ENCODE assay signal across 19 cellular contexts in the genomic region with DNA sequence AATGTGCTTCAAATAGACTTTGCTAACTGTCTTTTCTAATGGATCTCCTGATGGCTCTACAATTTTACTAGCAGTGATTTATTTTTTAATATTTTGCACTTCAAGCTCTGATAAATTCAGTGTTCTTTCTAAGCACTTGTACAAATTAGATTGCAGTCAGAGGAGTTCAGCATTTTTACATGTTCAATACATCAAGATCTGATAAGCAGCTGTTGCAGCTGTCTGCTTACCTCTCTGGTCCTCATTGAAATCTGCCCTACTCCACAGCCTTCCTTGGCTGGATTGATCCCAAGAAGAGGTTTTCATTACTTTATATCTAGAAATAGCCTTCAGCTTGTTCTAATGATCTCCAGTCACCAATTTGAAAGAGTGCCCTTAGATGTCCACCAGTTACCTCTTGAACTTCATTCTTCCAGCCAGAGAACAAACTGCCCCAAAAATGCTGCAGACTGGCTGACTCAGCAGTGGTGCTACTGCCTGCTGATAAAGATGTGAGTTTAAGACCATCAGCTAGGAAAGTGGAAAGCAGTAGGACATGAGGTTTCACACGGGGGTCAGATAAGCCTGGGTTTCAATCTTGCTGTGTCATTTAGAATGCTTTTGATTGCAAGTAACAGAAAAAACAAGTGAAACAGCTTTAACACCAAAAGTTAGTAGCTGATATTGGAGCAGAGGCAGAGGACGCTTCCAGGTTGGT.
DNase-seq lines count a peak whose midpoint lies in the region; ATAC-seq, FAIRE-seq and TF ChIP-seq lines count a peak whose summit lies in the region.
"Had no signal": no experiment of that assay in that cellular context is flagged by ENCODE, and none has a peak within 500 bp of the region (broad histone marks: within the 10 kb centered on the region; RNA-seq: fewer than 3 reads in every experiment).

No MANE protein-coding gene starts in this region.

- H2AFZ ChIP-seq in K562 (ENCODE audit: low read depth, low read length): no peak overlapping the region
- H2AFZ ChIP-seq in hepatocyte: no peak overlapping the region

- WGBS in K562 (ENCODE audit: insufficient coverage, low coverage, missing lambda C conversion rate): 0% methylated on average over 2 of the region's 2 CpGs
- 42% methylated on average over 2 of the region's 2 CpGs for WGBS in hepatocyte (ENCODE audit: low lambda C conversion rate, missing lambda C conversion rate)

- H3K36me3 ChIP-seq in K562 (ENCODE audit: control insufficient read depth, insufficient read depth, low read length) (no peaks in the 10 kb centered on the region), hepatocyte (replicated peaks; ENCODE audit: insufficient read depth, low read depth) (no peaks in the 10 kb centered on the region)
- H3K36me3 ChIP-seq: MG63 had no signal

- H3K4me2 ChIP-seq in K562 (ENCODE audit: insufficient read depth, low read length) (no peak overlapping the region), hepatocyte (peak overlapping the region; percentile 54)

- CTCF ChIA-PET in K562 (lab: Yijun Ruan, JAX; ENCODE audit: low intra/inter-chr PET ratio): interaction anchor here (0.6 kb wide), 1 partner anchor 11 kb away, joined by 3 read pairs; no protein-coding TSS in a partner anchor

- peaks cover 1 to 19% of the 10 kb centered on the region in 2 experiments; a peak in 3 of 5 replicates for H3K27me3 ChIP-seq in K562 (ENCODE audit: control insufficient read depth in 2 of 2, insufficient read depth in 2 of 2, low read length in 2 of 2)
- no peaks in the 10 kb centered on the region for H3K27me3 ChIP-seq in hepatocyte

- no peaks in the 10 kb centered on the region for H3K9me3 ChIP-seq in K562 (replicated peaks; ENCODE audit: control insufficient read depth, insufficient read depth, low read depth, low read length)
- H3K9me3 ChIP-seq in hepatocyte (ENCODE audit: low read depth): no peaks in the 10 kb centered on the region
- H3K9me3 ChIP-seq: MG63 had no signal

- no peaks in the 10 kb centered on the region for H3K36me3 Mint-ChIP-seq in activated naive CD8-positive, alpha-beta T cell treated with anti-CD3 and anti-CD28 coated beads, Interleukin-2, amount 50 U/mL, for 24 hours (ENCODE audit: low read depth)

- no peaks in the 10 kb centered on the region for H3K4me1 Mint-ChIP-seq in activated naive CD8-positive, alpha-beta T cell treated with anti-CD3 and anti-CD28 coated beads, Interleukin-2, amount 50 U/mL, for 24 hours
- H3K4me1 Mint-ChIP-seq: B cell had no signal

- peaks cover 0 to 8% of the 10 kb centered on the region in 2 experiments; a peak in 1 of 5 replicates for H3K4me1 ChIP-seq in K562 (replicated peaks in 1 of 2; ENCODE audit: control insufficient read depth in 2 of 2, insufficient read depth in 2 of 2, low read length in 2 of 2)
- H3K4me1 ChIP-seq in hepatocyte (ENCODE audit: insufficient read depth): peaks cover 13% of the 10 kb centered on the region

- H3K27ac ChIP-seq in K562 (ENCODE audit: extremely low read depth, low read depth, low read length) (no peak overlapping the region), hepatocyte (peak overlapping the region; percentile 21)

- DNase-seq in NCI-H82 treated with DMSO at 0.1 percent for 48 hours (lab: John Stamatoyannopoulos, UW; ENCODE audit: unreplicated experiment): peak; percentile 15
- peak in 2 of 4 experiments; percentile 21 to 60 for DNase-seq in K562 (ENCODE audit: extremely low read depth in 1 of 4, low spot score in 3 of 4)
- no peak for DNase-seq in hepatocyte (ENCODE audit: low spot score)
- DNase-seq in sciatic nerve (ENCODE audit: low spot score): no peak
- DNase-seq in NCI-H2107 treated with DMSO at 0.1 percent for 48 hours (lab: John Stamatoyannopoulos, UW; ENCODE audit: unreplicated experiment): no peak
- no peak for DNase-seq in NK-92 (lab: John Stamatoyannopoulos, UW; ENCODE audit: unreplicated experiment)
- no peak for DNase-seq in NCI-H1105 treated with DMSO at 0.1 percent for 48 hours (lab: John Stamatoyannopoulos, UW)
- DNase-seq in activated naive CD8-positive, alpha-beta T cell treated with anti-CD3 and anti-CD28 coated beads, Interleukin-2, amount 50 U/mL, for 24 hours: no peak
- DNase-seq: CD4-positive, alpha-beta T cell; H7; Karpas-422; MG63; NCI-H187 treated with DMSO at 0.1 percent for 48 hours; NCI-H774; Right ventricle myocardium superior had no signal

- ATAC-seq in K562 (0 out of 3 replicates have a peak, but pooled peaks have one; percentile 23), sciatic nerve (peak; percentile 41)
- no peak for ATAC-seq in activated naive CD8-positive, alpha-beta T cell treated with anti-CD3 and anti-CD28 coated beads, Interleukin-2, amount 50 U/mL, for 24 hours
- ATAC-seq: SK-N-SH treated with all-trans-retinoic acid at 6 μM for 48 hours had no signal

- BruUV-seq in K562 (replicated peaks; lab: Mats Ljungman, UMichigan): no TSS peak

- H3K9me2 ChIP-seq in hepatocyte (replicated peaks; ENCODE audit: insufficient read depth): no peaks in the 10 kb centered on the region

- H3K4me3 ChIP-seq in K562 (no peak overlapping the region), hepatocyte (no peak overlapping the region)
- H3K4me3 ChIP-seq: MG63 had no signal

- H3K27ac Mint-ChIP-seq in activated naive CD8-positive, alpha-beta T cell treated with anti-CD3 and anti-CD28 coated beads, Interleukin-2, amount 50 U/mL, for 24 hours: no peak overlapping the region
- H3K27ac Mint-ChIP-seq: B cell; CD4-positive, alpha-beta T cell had no signal

- no peak for TF ChIP-seq RAD21 in K562 (CRISPR knock-in tag; conservative IDR thresholded peaks at IDR 0.05 in 1 of 2, IDR thresholded peaks at IDR 0.05 in 1 of 2)

- TF ChIP-seq CTCF in K562 (IDR thresholded peaks at IDR 0.05 in 2 of 3, conservative IDR thresholded peaks at IDR 0.05 in 1 of 3; ENCODE audit: insufficient read depth in 2 of 3, low read depth in 1 of 3, low read length in 3 of 3) (no peak), hepatocyte (IDR thresholded peaks at IDR 0.05; ENCODE audit: poor library complexity) (no peak)

- H3K79me2 ChIP-seq in K562 (ENCODE audit: control insufficient read depth, insufficient read depth, low read length) (no peaks in the 10 kb centered on the region), hepatocyte (no peaks in the 10 kb centered on the region)

- no peak overlapping the region for H3K4me3 Mint-ChIP-seq in activated naive CD8-positive, alpha-beta T cell treated with anti-CD3 and anti-CD28 coated beads, Interleukin-2, amount 50 U/mL, for 24 hours
- H3K4me3 Mint-ChIP-seq: B cell; CD4-positive, alpha-beta T cell had no signal

- in situ Hi-C loops in K562 (cut with MboI): no loop called here

- peak; percentile 29; the same call in 1 of the 2 replicates for TF ChIP-seq EP300 in K562 (IDR thresholded peaks at IDR 0.05; ENCODE audit: low read length)

- no peaks in the 10 kb centered on the region for H4K20me1 ChIP-seq in K562 (replicated peaks; ENCODE audit: control insufficient read depth, insufficient read depth, low read length)
- no peaks in the 10 kb centered on the region for H4K20me1 ChIP-seq in hepatocyte (ENCODE audit: insufficient read depth, poor library complexity, severe bottlenecking)

- no peak for TF ChIP-seq POLR2A in K562 (conservative IDR thresholded peaks at IDR 0.05)

- peaks cover 3% of the 10 kb centered on the region for H3K9me1 ChIP-seq in K562 (ENCODE audit: control insufficient read depth, insufficient read depth, low read length)

- FAIRE-seq in K562 (lab: Jason Lieb, UNC): no peak
- FAIRE-seq: GM19239, RCC 7860 had no signal

- H3K9ac ChIP-seq in K562 (ENCODE audit: insufficient read depth in 1 of 2, low read depth in 2 of 2, low read length in 2 of 2): no peak overlapping the region

- POLR2A ChIA-PET in K562 (lab: Yijun Ruan, JAX): interaction anchor here (0.6 to 1.3 kb wide), 6 partner anchors 10 to 272 kb away, joined by 3 to 4 read pairs (median 4); no protein-coding TSS in a partner anchor

- H3K27me3 Mint-ChIP-seq in activated naive CD8-positive, alpha-beta T cell treated with anti-CD3 and anti-CD28 coated beads, Interleukin-2, amount 50 U/mL, for 24 hours: peaks cover 5% of the 10 kb centered on the region

- no peaks in the 10 kb centered on the region for H3K9me3 Mint-ChIP-seq in activated naive CD8-positive, alpha-beta T cell treated with anti-CD3 and anti-CD28 coated beads, Interleukin-2, amount 50 U/mL, for 24 hours
- H3K9me3 Mint-ChIP-seq: CD4-positive, alpha-beta T cell had no signal

- intact Hi-C loops in K562 (cut with micrococcal nuclease): no loop called here
- intact Hi-C loops in sciatic nerve (cut with DNase I): no loop called here

TF ChIP-seq in K562, 482 proteins besides CTCF, POLR2A, EP300 and RAD21 (continues in another document):
- TF ChIP-seq, protein P1, sequence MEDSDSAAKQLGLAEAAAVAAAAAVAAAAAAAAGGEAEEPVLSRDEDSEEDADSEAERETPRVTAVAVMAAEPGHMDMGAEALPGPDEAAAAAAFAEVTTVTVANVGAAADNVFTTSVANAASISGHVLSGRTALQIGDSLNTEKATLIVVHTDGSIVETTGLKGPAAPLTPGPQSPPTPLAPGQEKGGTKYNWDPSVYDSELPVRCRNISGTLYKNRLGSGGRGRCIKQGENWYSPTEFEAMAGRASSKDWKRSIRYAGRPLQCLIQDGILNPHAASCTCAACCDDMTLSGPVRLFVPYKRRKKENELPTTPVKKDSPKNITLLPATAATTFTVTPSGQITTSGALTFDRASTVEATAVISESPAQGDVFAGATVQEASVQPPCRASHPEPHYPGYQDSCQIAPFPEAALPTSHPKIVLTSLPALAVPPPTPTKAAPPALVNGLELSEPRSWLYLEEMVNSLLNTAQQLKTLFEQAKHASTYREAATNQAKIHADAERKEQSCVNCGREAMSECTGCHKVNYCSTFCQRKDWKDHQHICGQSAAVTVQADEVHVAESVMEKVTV (CRISPR knock-in tag; IDR thresholded peaks at IDR 0.05): no peak
- TF ChIP-seq FOSL1 (tag; conservative IDR thresholded peaks at IDR 0.05): peak; percentile 53
- no peak for TF ChIP-seq PYGO2 (tag; IDR thresholded peaks at IDR 0.05)
